Comparison of ENCODE assay signal across 14 cellular contexts in genomic region chr12:29562167-29562776, GRCh38.
DNase-seq lines count a peak whose midpoint lies in the region; ATAC-seq, FAIRE-seq and TF ChIP-seq lines count a peak whose summit lies in the region.
"Had no signal": no experiment of that assay in that cellular context is flagged by ENCODE, and none has a peak within 500 bp of the region (broad histone marks: within the 10 kb centered on the region; RNA-seq: fewer than 3 reads in every experiment).

No MANE protein-coding gene starts in this region.

- FAIRE-seq in HepG2 (lab: Jason Lieb, UNC), result no peak
- FAIRE-seq in pancreas (lab: Jason Lieb, UNC), result no peak
- FAIRE-seq: G401.6 had no signal

- no peak overlapping the region for H2AFZ ChIP-seq in HepG2 (ENCODE audit: low read length)

- WGBS in liver, result 75% methylated on average over 4 of the region's 4 CpGs
- WGBS in HepG2 (ENCODE audit: low lambda C conversion rate), result 48% methylated on average over 4 of the region's 4 CpGs
- 32 to 40% methylated on average over 4 of the region's 4 CpGs for WGBS in gastroesophageal sphincter (ENCODE audit: low coverage in 1 of 2), 2 donors
- WGBS in pancreas, 2 donors, result 47 to 59% methylated on average over 4 of the region's 4 CpGs

- BruUV-seq in HepG2 (replicated peaks; lab: Mats Ljungman, UMichigan), result no TSS peak

- H3K27me3 ChIP-seq in liver (ENCODE audit: control insufficient read depth in 4 of 4, insufficient read depth in 4 of 4, low read length in 3 of 4), result no peaks in the 10 kb centered on the region
- H3K27me3 ChIP-seq in HepG2 (ENCODE audit: control insufficient read depth in 1 of 2, insufficient read depth in 2 of 2, low read length in 2 of 2), result no peaks in the 10 kb centered on the region; a peak in 1 of 5 replicates
- H3K27me3 ChIP-seq in gastroesophageal sphincter, result no peaks in the 10 kb centered on the region
- H3K27me3 ChIP-seq in pancreas, result no peaks in the 10 kb centered on the region
- no peaks in the 10 kb centered on the region for H3K27me3 ChIP-seq in SJCRH30

- no peak for ATAC-seq in HepG2
- peak; percentile 96 for ATAC-seq in gastroesophageal sphincter
- peak in 3 of 4 donors; percentile 57 to 75 (median 62) for ATAC-seq in pancreas
- no peak for ATAC-seq in GM21825 (IDR thresholded peaks at IDR 0.05; ENCODE audit: unreplicated experiment)
- ATAC-seq: stimulated activated naive CD8-positive, alpha-beta T cell treated with anti-CD3 and anti-CD28 coated beads, Interleukin-15, amount 100 ng/mL, for 72 hours had no signal

- H3K9me3 ChIP-seq in liver (ENCODE audit: control insufficient read depth in 4 of 4, low read length in 3 of 4), result no peaks in the 10 kb centered on the region
- H3K9me3 ChIP-seq in HepG2 (ENCODE audit: low read length), result no peaks in the 10 kb centered on the region
- no peaks in the 10 kb centered on the region for H3K9me3 ChIP-seq in gastroesophageal sphincter
- H3K9me3 ChIP-seq in pancreas, result no peaks in the 10 kb centered on the region
- no peaks in the 10 kb centered on the region for H3K9me3 ChIP-seq in SJCRH30 (replicated peaks)

- POLR2A ChIA-PET in HepG2 (lab: Yijun Ruan, JAX), result no interaction called here

- CTCF ChIA-PET in HepG2 (lab: Yijun Ruan, JAX; ENCODE audit: low intra/inter-chr PET ratio, low total read pairs), result no interaction called here

- TF ChIP-seq RAD21 in liver (IDR thresholded peaks at IDR 0.05), result no peak
- TF ChIP-seq RAD21 in HepG2 (CRISPR knock-in tag; IDR thresholded peaks at IDR 0.05), result no peak

- no peaks in the 10 kb centered on the region for H3K79me2 ChIP-seq in HepG2 (ENCODE audit: insufficient read depth, low read length)

- DNase-seq in HepG2 (ENCODE audit: low spot score), result no peak
- DNase-seq in pancreas, result no peak
- no peak for DNase-seq in GM20000 (ENCODE audit: low spot score)
- no peak for DNase-seq in SJCRH30
- no peak for DNase-seq in NCI-H226
- DNase-seq: H9; kidney glomerular epithelial cell; NCI-H1105; NK-92 treated with Interleukin-12 subunit alpha and Interleukin-12 subunit beta, amount 100 ng/mL, for 24 hours; stimulated activated naive CD8-positive, alpha-beta T cell treated with anti-CD3 and anti-CD28 coated beads, Interleukin-15, amount 100 ng/mL, for 72 hours had no signal

- in situ Hi-C loops in HepG2 (cut with HindIII; ENCODE audit: extremely low pct_ligation_motif_present, low pct_unique_long_range_greater_than_20kb), result no loop called here

- H3K4me2 ChIP-seq in HepG2 (ENCODE audit: low read depth, low read length), result no peak overlapping the region

- no peaks in the 10 kb centered on the region for H4K20me1 ChIP-seq in HepG2 (ENCODE audit: insufficient read depth, low read length)

- H3K27ac ChIP-seq in liver (ENCODE audit: low read depth in 1 of 2, low read length in 2 of 2) (no peak overlapping the region), HepG2 (ENCODE audit: extremely low read length, insufficient read depth, low read length) (no peak overlapping the region), gastroesophageal sphincter (peak overlapping the region in 3 of 4 donors; percentile 56 to 74 (median 68)), pancreas (peak overlapping the region in 1 of 4 donors; percentile 23), SJCRH30 (no peak overlapping the region)

- H3K36me3 ChIP-seq in liver (ENCODE audit: control insufficient read depth in 4 of 4, insufficient read depth in 3 of 4, low read depth in 1 of 4, low read length in 3 of 4) (no peaks in the 10 kb centered on the region), HepG2 (replicated peaks in 1 of 2; ENCODE audit: control insufficient read depth in 1 of 2, insufficient read depth in 2 of 2, low read length in 2 of 2) (no peaks in the 10 kb centered on the region), gastroesophageal sphincter (peaks cover 0 to 17% of the 10 kb centered on the region in 2 donors), pancreas (no peaks in the 10 kb centered on the region), SJCRH30 (peaks cover 55% of the 10 kb centered on the region)

- TF ChIP-seq CTCF in liver (IDR thresholded peaks at IDR 0.05; ENCODE audit: low read depth, low read length, missing input control) (no peak), HepG2 (CRISPR knock-in tag; IDR thresholded peaks at IDR 0.05) (no peak), gastroesophageal sphincter (IDR thresholded peaks at IDR 0.05) (no peak), pancreas (IDR thresholded peaks at IDR 0.05) (no peak), GM20000 (IDR thresholded peaks at IDR 0.05; ENCODE audit: extremely low read depth, missing control alignments) (no peak)

- no peak for TF ChIP-seq EP300 in HepG2 (IDR thresholded peaks at IDR 0.05; ENCODE audit: low read depth in 2 of 2, low read length in 2 of 2)
- no peak for TF ChIP-seq EP300 in HepG2 (CRISPR knock-in tag; IDR thresholded peaks at IDR 0.05; ENCODE audit: borderline replicate concordance)
- TF ChIP-seq EP300 in gastroesophageal sphincter (IDR thresholded peaks at IDR 0.05), result no peak

- H3K4me1 ChIP-seq in liver (ENCODE audit: control insufficient read depth in 4 of 4, insufficient read depth in 4 of 4, low read length in 3 of 4) (peaks cover 0 to 5% (median 0%) of the 10 kb centered on the region in 4 donors), HepG2 (ENCODE audit: insufficient read depth, low read length) (0 out of 2 replicates have a peak, but pooled peaks cover 6% of the 10 kb centered on the region), gastroesophageal sphincter (peaks cover 3 to 32% (median 9%) of the 10 kb centered on the region in 3 donors), pancreas (peaks cover 0 to 8% (median 0%) of the 10 kb centered on the region in 3 donors), SJCRH30 (peaks cover 3% of the 10 kb centered on the region; the same call in 1 of the 2 replicates)

- H3K9ac ChIP-seq in liver (ENCODE audit: low read depth in 1 of 2, low read length in 2 of 2) (no peak overlapping the region), HepG2 (ENCODE audit: insufficient read depth, low read depth, low read length) (no peak overlapping the region)

- TF ChIP-seq POLR2A in HepG2 (IDR thresholded peaks at IDR 0.05; ENCODE audit: insufficient read depth in 1 of 2, low read depth in 2 of 2, low read length in 2 of 2), result no peak
- no peak for TF ChIP-seq POLR2A in gastroesophageal sphincter (IDR thresholded peaks at IDR 0.05)

- intact Hi-C loops in HepG2 (cut with micrococcal nuclease; ENCODE audit: unreplicated experiment) (no loop called here), pancreas (cut with DNase I) (no loop called here)

- H3K4me3 ChIP-seq in liver (ENCODE audit: low read depth in 1 of 3, low read length in 3 of 3) (no peak overlapping the region), HepG2 (replicated peaks in 1 of 3; ENCODE audit: insufficient read depth in 1 of 3, low read depth in 2 of 3, low read length in 3 of 3) (no peak overlapping the region), gastroesophageal sphincter (no peak overlapping the region), pancreas (no peak overlapping the region), SJCRH30 (no peak overlapping the region)

TF ChIP-seq in liver, 16 proteins besides CTCF, POLR2A, EP300 and RAD21:
- TF ChIP-seq SP1 (IDR thresholded peaks at IDR 0.05) (peak; percentile 19), TAF1 (conservative IDR thresholded peaks at IDR 0.05) (no peak), FOXA1 (IDR thresholded peaks at IDR 0.05) (no peak), YY1 (IDR thresholded peaks at IDR 0.05) (peak; percentile 38), NR2F2 (IDR thresholded peaks at IDR 0.05) (peak; percentile 95), JUND (IDR thresholded peaks at IDR 0.05) (peak in 1 of 2 donors; percentile 50), RXRA (IDR thresholded peaks at IDR 0.05) (peak in 1 of 2 donors; percentile 10)

TF ChIP-seq in HepG2, 621 proteins besides CTCF, POLR2A, EP300 and RAD21 (continues in another document):
- TF ChIP-seq KDM5A (IDR thresholded peaks at IDR 0.05; ENCODE audit: borderline replicate concordance, low read length) (no peak), ZBTB8A (CRISPR knock-in tag; IDR thresholded peaks at IDR 0.05; ENCODE audit: borderline replicate concordance, low read depth) (no peak), SNAPC5 (CRISPR knock-in tag; IDR thresholded peaks at IDR 0.05; ENCODE audit: borderline replicate concordance) (no peak), FOXM1 (CRISPR knock-in tag; IDR thresholded peaks at IDR 0.05) (no peak)
- TF ChIP-seq, protein P1, sequence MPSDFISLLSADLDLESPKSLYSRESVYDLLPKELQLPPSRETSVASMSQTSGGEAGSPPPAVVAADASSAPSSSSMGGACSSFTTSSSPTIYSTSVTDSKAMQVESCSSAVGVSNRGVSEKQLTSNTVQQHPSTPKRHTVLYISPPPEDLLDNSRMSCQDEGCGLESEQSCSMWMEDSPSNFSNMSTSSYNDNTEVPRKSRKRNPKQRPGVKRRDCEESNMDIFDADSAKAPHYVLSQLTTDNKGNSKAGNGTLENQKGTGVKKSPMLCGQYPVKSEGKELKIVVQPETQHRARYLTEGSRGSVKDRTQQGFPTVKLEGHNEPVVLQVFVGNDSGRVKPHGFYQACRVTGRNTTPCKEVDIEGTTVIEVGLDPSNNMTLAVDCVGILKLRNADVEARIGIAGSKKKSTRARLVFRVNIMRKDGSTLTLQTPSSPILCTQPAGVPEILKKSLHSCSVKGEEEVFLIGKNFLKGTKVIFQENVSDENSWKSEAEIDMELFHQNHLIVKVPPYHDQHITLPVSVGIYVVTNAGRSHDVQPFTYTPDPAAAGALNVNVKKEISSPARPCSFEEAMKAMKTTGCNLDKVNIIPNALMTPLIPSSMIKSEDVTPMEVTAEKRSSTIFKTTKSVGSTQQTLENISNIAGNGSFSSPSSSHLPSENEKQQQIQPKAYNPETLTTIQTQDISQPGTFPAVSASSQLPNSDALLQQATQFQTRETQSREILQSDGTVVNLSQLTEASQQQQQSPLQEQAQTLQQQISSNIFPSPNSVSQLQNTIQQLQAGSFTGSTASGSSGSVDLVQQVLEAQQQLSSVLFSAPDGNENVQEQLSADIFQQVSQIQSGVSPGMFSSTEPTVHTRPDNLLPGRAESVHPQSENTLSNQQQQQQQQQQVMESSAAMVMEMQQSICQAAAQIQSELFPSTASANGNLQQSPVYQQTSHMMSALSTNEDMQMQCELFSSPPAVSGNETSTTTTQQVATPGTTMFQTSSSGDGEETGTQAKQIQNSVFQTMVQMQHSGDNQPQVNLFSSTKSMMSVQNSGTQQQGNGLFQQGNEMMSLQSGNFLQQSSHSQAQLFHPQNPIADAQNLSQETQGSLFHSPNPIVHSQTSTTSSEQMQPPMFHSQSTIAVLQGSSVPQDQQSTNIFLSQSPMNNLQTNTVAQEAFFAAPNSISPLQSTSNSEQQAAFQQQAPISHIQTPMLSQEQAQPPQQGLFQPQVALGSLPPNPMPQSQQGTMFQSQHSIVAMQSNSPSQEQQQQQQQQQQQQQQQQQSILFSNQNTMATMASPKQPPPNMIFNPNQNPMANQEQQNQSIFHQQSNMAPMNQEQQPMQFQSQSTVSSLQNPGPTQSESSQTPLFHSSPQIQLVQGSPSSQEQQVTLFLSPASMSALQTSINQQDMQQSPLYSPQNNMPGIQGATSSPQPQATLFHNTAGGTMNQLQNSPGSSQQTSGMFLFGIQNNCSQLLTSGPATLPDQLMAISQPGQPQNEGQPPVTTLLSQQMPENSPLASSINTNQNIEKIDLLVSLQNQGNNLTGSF (CRISPR knock-in tag; IDR thresholded peaks at IDR 0.05), result no peak

Comparison
In these comparisons a context has a peak if more than half of its experiments do, and no peak if none do; other contexts are left out.
1. H3K27ac ChIP-seq: peak in gastroesophageal sphincter (3 of 4); none in liver (0 of 2), HepG2 (single experiment) and SJCRH30 (single experiment).
2. ATAC-seq: peak in gastroesophageal sphincter (single experiment) and pancreas (3 of 4); none in HepG2 (single experiment) and GM21825 (single experiment).